Comparison of ENCODE assay signal across 12 cellular contexts in the genomic region with DNA sequence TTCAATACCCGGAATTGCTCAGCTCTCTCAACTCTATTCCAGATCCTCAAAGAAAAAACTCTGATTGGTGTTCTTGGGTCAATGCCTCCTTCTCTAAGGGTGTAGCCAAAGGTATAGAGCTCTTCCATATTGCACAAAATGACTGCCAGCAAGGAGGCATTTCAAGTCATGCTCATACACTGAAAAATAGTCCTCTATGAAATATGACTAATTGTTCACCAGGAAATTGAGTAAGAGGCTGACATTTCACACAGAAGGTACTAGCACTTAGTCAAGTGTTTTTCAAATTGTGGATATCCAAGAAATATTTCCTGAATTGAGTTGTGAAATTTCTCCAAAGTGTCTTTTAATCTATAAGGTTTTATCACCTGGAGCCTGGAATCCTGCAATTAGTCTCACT.
DNase-seq lines count a peak whose midpoint lies in the region; ATAC-seq and TF ChIP-seq lines count a peak whose summit lies in the region.
"Had no signal": no experiment of that assay in that cellular context is flagged by ENCODE, and none has a peak within 500 bp of the region (broad histone marks: within the 10 kb centered on the region; RNA-seq: fewer than 3 reads in every experiment).

No MANE protein-coding gene starts in this region.

- peak; percentile 86 for ATAC-seq in RWPE2 (ENCODE audit: low read depth)
- no peak for ATAC-seq in GM18909 (IDR thresholded peaks at IDR 0.05; ENCODE audit: poor library complexity, unreplicated experiment)
- no peak for ATAC-seq in HG03432 (IDR thresholded peaks at IDR 0.05; ENCODE audit: unreplicated experiment)
- ATAC-seq: Right ventricle myocardium inferior had no signal

- no peaks in the 10 kb centered on the region for H3K4me1 Mint-ChIP-seq in activated naive CD8-positive, alpha-beta T cell (ENCODE audit: low read depth)
- peaks cover 6% of the 10 kb centered on the region for H3K4me1 Mint-ChIP-seq in activated naive CD8-positive, alpha-beta T cell treated with anti-CD3 and anti-CD28 coated beads for 36 hours

- H3K27me3 ChIP-seq in RWPE2 (ENCODE audit: insufficient read depth, poor library complexity, severe bottlenecking), result no peaks in the 10 kb centered on the region
- no peaks in the 10 kb centered on the region for H3K27me3 ChIP-seq in prostate gland (replicated peaks; ENCODE audit: insufficient read depth)

- WGBS in prostate gland, result 94% methylated on average over 1 of the region's 1 CpG

- peaks cover 5% of the 10 kb centered on the region for H3K36me3 Mint-ChIP-seq in activated naive CD8-positive, alpha-beta T cell
- no peaks in the 10 kb centered on the region for H3K36me3 Mint-ChIP-seq in activated naive CD8-positive, alpha-beta T cell treated with anti-CD3 and anti-CD28 coated beads for 36 hours

- intact Hi-C loops in prostate gland (cut with DNase I), result no loop called here

- peak overlapping the region; percentile 27 for H3K27ac ChIP-seq in RWPE2 (ENCODE audit: poor library complexity, severe bottlenecking)
- H3K27ac ChIP-seq in prostate gland, result no peak overlapping the region

- H3K9me3 Mint-ChIP-seq in activated naive CD8-positive, alpha-beta T cell (ENCODE audit: low read depth), result peaks cover 11% of the 10 kb centered on the region
- H3K9me3 Mint-ChIP-seq in activated naive CD8-positive, alpha-beta T cell treated with anti-CD3 and anti-CD28 coated beads for 36 hours, result peaks cover 6% of the 10 kb centered on the region

- no peaks in the 10 kb centered on the region for H3K9me3 ChIP-seq in RWPE2 (ENCODE audit: severe bottlenecking)
- no peaks in the 10 kb centered on the region for H3K9me3 ChIP-seq in prostate gland

- no peak for TF ChIP-seq POLR2A in prostate gland (IDR thresholded peaks at IDR 0.05)

- H3K4me3 ChIP-seq in RWPE2 (ENCODE audit: severe bottlenecking), result no peak overlapping the region
- no peak overlapping the region for H3K4me3 ChIP-seq in fibroblast of pulmonary artery (replicated peaks; ENCODE audit: low read depth, low read length)
- no peak overlapping the region for H3K4me3 ChIP-seq in prostate gland

- TF ChIP-seq CTCF in RWPE2 (IDR thresholded peaks at IDR 0.05; ENCODE audit: poor library complexity, severe bottlenecking) (no peak), fibroblast of pulmonary artery (IDR thresholded peaks at IDR 0.05; ENCODE audit: low read length, missing control alignments) (no peak), prostate gland (IDR thresholded peaks at IDR 0.05) (no peak)

- H3K27me3 Mint-ChIP-seq in activated naive CD8-positive, alpha-beta T cell, result no peaks in the 10 kb centered on the region
- no peaks in the 10 kb centered on the region for H3K27me3 Mint-ChIP-seq in activated naive CD8-positive, alpha-beta T cell treated with anti-CD3 and anti-CD28 coated beads for 36 hours

- no peak overlapping the region for H3K4me3 Mint-ChIP-seq in activated naive CD8-positive, alpha-beta T cell
- H3K4me3 Mint-ChIP-seq in activated naive CD8-positive, alpha-beta T cell treated with anti-CD3 and anti-CD28 coated beads for 36 hours, result no peak overlapping the region

- peaks cover 4% of the 10 kb centered on the region for H3K4me1 ChIP-seq in RWPE2 (ENCODE audit: insufficient read depth, poor library complexity, severe bottlenecking)
- H3K4me1 ChIP-seq in prostate gland (replicated peaks), result no peaks in the 10 kb centered on the region

- peak overlapping the region; percentile 46 for H3K27ac Mint-ChIP-seq in activated naive CD8-positive, alpha-beta T cell
- no peak overlapping the region for H3K27ac Mint-ChIP-seq in activated naive CD8-positive, alpha-beta T cell treated with anti-CD3 and anti-CD28 coated beads for 36 hours

- DNase-seq in activated naive CD8-positive, alpha-beta T cell treated with anti-CD3 and anti-CD28 coated beads for 36 hours, result no peak
- DNase-seq in RWPE2 (ENCODE audit: low spot score) (no peak), fibroblast of pulmonary artery (ENCODE audit: low read depth) (peak; percentile 88), prostate gland (ENCODE audit: low spot score) (no peak), nucleus accumbens (lab: John Stamatoyannopoulos, UW) (no peak)
- DNase-seq: DMS153; NCI-H526 treated with DMSO at 0.1 percent for 48 hours; stimulated activated CD4-positive, alpha-beta T cell treated with anti-CD3 and anti-CD28 coated beads, Interleukin-12 subunit alpha, Interleukin-12 subunit beta, amount 100 ng/mL, for 4 hours had no signal

- H3K36me3 ChIP-seq in RWPE2 (ENCODE audit: low read depth) (no peaks in the 10 kb centered on the region), prostate gland (no peaks in the 10 kb centered on the region)
